ENCODE assay signal across 27 cellular contexts in the genomic region with DNA sequence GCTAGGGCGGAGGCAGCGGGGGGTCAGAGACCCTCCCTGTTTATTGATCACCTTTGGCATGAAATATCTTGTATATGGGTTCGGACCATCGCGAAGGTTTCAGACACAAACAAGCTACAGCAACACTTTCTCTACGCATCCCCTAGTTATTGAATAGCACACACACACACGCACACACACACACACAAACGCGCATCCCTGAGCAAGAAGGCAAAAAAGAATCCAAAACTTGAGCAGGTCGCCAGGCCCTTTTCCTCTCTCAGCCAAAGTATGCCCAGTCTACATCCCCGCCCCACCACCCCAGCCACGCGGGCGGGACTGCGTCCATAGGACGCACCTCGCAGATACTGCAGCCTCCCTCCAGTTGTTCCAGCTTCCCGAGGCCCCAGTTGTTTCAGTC. TPM values are rescaled to one million over a fixed set of nuclear protein-coding genes. Genes with fewer than 3 reads are reported as not detected.
"Had no signal": no experiment of that assay in that cellular context is flagged by ENCODE, and none has a peak within 500 bp of the region (broad histone marks: within the 10 kb centered on the region; RNA-seq: fewer than 3 reads in every experiment).

No MANE protein-coding gene starts in this region.

- H3K9me3 Mint-ChIP-seq: activated CD8-positive, alpha-beta T cell treated with anti-CD3 and anti-CD28 coated beads for 36 hours had no signal

- H3K4me1 Mint-ChIP-seq: activated naive CD8-positive, alpha-beta T cell treated with anti-CD3 and anti-CD28 coated beads, Interleukin-2, amount 50 U/mL, for 24 hours had no signal

- H3K4me3 Mint-ChIP-seq: activated CD8-positive, alpha-beta T cell treated with anti-CD3 and anti-CD28 coated beads for 36 hours; activated naive CD4-positive, alpha-beta T cell treated with anti-CD3 and anti-CD28 coated beads, Interleukin-2, amount 50 U/mL, for 24 hours; activated naive CD8-positive, alpha-beta T cell treated with anti-CD3 and anti-CD28 coated beads, Interleukin-2, amount 50 U/mL, for 24 hours had no signal

- H3K36me3 Mint-ChIP-seq: T-cell had no signal

- H3K4me3 ChIP-seq: ascending aorta, body of pancreas, MG63, SK-N-MC had no signal

- H3K36me3 ChIP-seq: ascending aorta, MG63 had no signal

- H3K4me1 ChIP-seq: ascending aorta, body of pancreas had no signal

- H3K9me3 ChIP-seq: ascending aorta, body of pancreas, MG63 had no signal

- H3K27ac Mint-ChIP-seq: activated CD8-positive, alpha-beta T cell treated with anti-CD3 and anti-CD28 coated beads for 36 hours; activated naive CD4-positive, alpha-beta T cell treated with anti-CD3 and anti-CD28 coated beads, Interleukin-2, amount 50 U/mL, for 24 hours; activated naive CD8-positive, alpha-beta T cell treated with anti-CD3 and anti-CD28 coated beads, Interleukin-2, amount 50 U/mL, for 24 hours; T-cell had no signal

- H3K27ac ChIP-seq: ascending aorta, body of pancreas, SK-N-MC, VCaP had no signal

- DNase-seq: activated CD4-positive, alpha-beta T cell treated with anti-CD3 and anti-CD28 coated beads for 4 hours; activated CD8-positive, alpha-beta memory T cell treated with anti-CD3 and anti-CD28 coated beads, Interleukin-2, amount 50 U/mL, for 4 hours; activated CD8-positive, alpha-beta T cell treated with anti-CD3 and anti-CD28 coated beads for 36 hours; activated effector memory CD4-positive, alpha-beta T cell treated with Interleukin-2 at 50 U/mL for 16 hours; activated naive CD4-positive, alpha-beta T cell; activated naive CD8-positive, alpha-beta T cell treated with anti-CD3 and anti-CD28 coated beads, Interleukin-2, amount 50 U/mL, for 24 hours; activated T-cell treated with anti-CD3 and anti-CD28 coated beads, Interleukin-2, amount 50 U/mL, for 1 hour; amniotic stem cell; body of pancreas; central memory CD4-positive, alpha-beta T cell; MG63; MV-4-11; NCI-H1092 treated with DMSO at 0.1 percent for 48 hours; NCI-H1417 treated with DMSO at 0.1 percent for 48 hours; NCI-H1694; NCI-H2029 treated with DMSO at 0.1 percent for 48 hours; NCI-H510A treated with DMSO at 0.1 percent for 48 hours; NCI-H748 treated with DMSO at 0.1 percent for 48 hours; RPMI8226; T-cell had no signal

- ATAC-seq: activated naive CD8-positive, alpha-beta T cell treated with anti-CD3 and anti-CD28 coated beads, Interleukin-2, amount 50 U/mL, for 24 hours; body of pancreas; Panc1; Right ventricle myocardium inferior; T-cell had no signal

RNA-seq across cellular contexts. Expression of a gene that starts 16.0 kb away (rescaled TPM):
- total RNA-seq: ascending aorta, body of pancreas, bronchial epithelial cell, Right ventricle myocardium inferior had no signal
